In the genomic region with DNA sequence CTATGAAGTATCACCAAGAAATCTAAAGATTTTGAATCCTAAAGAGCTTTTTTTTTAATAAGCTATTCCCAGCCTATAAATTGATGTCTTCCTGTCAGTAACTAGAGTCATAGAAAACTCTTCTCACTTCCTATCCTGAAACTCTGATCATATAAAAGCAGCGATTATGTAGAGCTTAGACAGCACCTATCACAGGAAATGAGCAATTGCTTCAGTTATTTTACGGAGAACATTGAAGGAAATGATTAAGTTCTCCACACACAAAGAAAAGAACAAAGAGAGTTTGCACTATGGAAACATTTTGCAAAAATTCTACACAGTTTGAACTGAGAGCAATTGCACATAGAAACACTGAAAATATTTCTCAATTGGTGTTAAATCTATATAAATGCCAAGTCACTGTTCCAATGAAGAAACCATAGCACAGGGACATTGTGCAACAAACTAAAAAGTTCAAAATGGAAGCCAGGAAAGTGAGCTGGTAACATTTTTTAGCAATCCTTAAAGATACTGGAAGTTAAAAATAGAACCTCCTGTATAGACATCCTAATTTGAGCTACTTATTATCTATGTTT, we compare ENCODE assay signal across 18 cellular contexts.
DNase-seq lines count a peak whose midpoint lies in the region; ATAC-seq and TF ChIP-seq lines count a peak whose summit lies in the region.
"Had no signal": no experiment of that assay in that cellular context is flagged by ENCODE, and none has a peak within 500 bp of the region (broad histone marks: within the 10 kb centered on the region; RNA-seq: fewer than 3 reads in every experiment).

No MANE protein-coding gene starts in this region.

- peaks cover 27% of the 10 kb centered on the region for H3K4me1 Mint-ChIP-seq in MCF 10A (ENCODE audit: insufficient read depth, unreplicated experiment)
- H3K4me1 Mint-ChIP-seq in stimulated activated effector memory CD8-positive, alpha-beta T cell treated with anti-CD3 and anti-CD28 coated beads, Interleukin-12 subunit alpha, Interleukin-12 subunit beta, amount 100 ng/mL, for 72 hours, result peaks cover 5% of the 10 kb centered on the region

- peak overlapping the region; percentile 16 for H3K27ac Mint-ChIP-seq in MCF 10A (ENCODE audit: low read depth, unreplicated experiment)
- no peak overlapping the region for H3K27ac Mint-ChIP-seq in stimulated activated effector memory CD8-positive, alpha-beta T cell treated with anti-CD3 and anti-CD28 coated beads, Interleukin-12 subunit alpha, Interleukin-12 subunit beta, amount 100 ng/mL, for 72 hours
- H3K27ac Mint-ChIP-seq: naive thymus-derived CD4-positive, alpha-beta T cell had no signal

- H3K4me1 ChIP-seq in breast epithelium, result no peaks in the 10 kb centered on the region
- H3K4me1 ChIP-seq: body of pancreas, lower lobe of right lung, prostate gland, vagina had no signal

- TF ChIP-seq CTCF in MCF 10A (IDR thresholded peaks at IDR 0.05; ENCODE audit: unreplicated experiment), result no peak
- no peak for TF ChIP-seq CTCF in breast epithelium (IDR thresholded peaks at IDR 0.05)

- DNase-seq in MCF 10A (ENCODE audit: unreplicated experiment) (peak; percentile 9), breast epithelium (ENCODE audit: low spot score in 2 of 2) (no peak), SW 1271 (lab: John Stamatoyannopoulos, UW) (peak; percentile 7 to 65), fibroblast of gingiva (ENCODE audit: low read depth) (peak; percentile 6), GM19240 (ENCODE audit: insufficient read length, low spot score) (no peak), NCI-H82 treated with DMSO at 0.1 percent for 48 hours (lab: John Stamatoyannopoulos, UW; ENCODE audit: unreplicated experiment) (no peak)
- no peak for DNase-seq in stimulated activated effector memory CD8-positive, alpha-beta T cell treated with anti-CD3 and anti-CD28 coated beads, Interleukin-12 subunit alpha, Interleukin-12 subunit beta, amount 100 ng/mL, for 72 hours (ENCODE audit: low spot score in 2 of 2)
- no peak for DNase-seq in activated CD8-positive, alpha-beta memory T cell treated with anti-CD3 and anti-CD28 coated beads, Interleukin-2, amount 50 U/mL, for 48 hours
- DNase-seq: activated CD8-positive, alpha-beta memory T cell treated with anti-CD3 and anti-CD28 coated beads for 24 hours; activated gamma-delta T cell treated with Interleukin-2 at 50 U/mL for 16 hours; body of pancreas; lower lobe of right lung; naive thymus-derived CD4-positive, alpha-beta T cell; NK-92 treated with Interleukin-12 subunit alpha and Interleukin-12 subunit beta, amount 100 ng/mL, for 24 hours had no signal

- peaks cover 0 to 4% of the 10 kb centered on the region in 2 donors for H3K9me3 ChIP-seq in breast epithelium
- H3K9me3 ChIP-seq: body of pancreas, lower lobe of right lung, prostate gland, SJSA1, vagina had no signal

- no peak overlapping the region for H3K4me3 Mint-ChIP-seq in MCF 10A (ENCODE audit: unreplicated experiment)
- H3K4me3 Mint-ChIP-seq in stimulated activated effector memory CD8-positive, alpha-beta T cell treated with anti-CD3 and anti-CD28 coated beads, Interleukin-12 subunit alpha, Interleukin-12 subunit beta, amount 100 ng/mL, for 72 hours, result no peak overlapping the region

- no peak overlapping the region for H3K27ac ChIP-seq in breast epithelium
- H3K27ac ChIP-seq: body of pancreas, lower lobe of right lung, prostate gland, SJSA1, vagina had no signal

- no peak for TF ChIP-seq POLR2A in breast epithelium (IDR thresholded peaks at IDR 0.05)

- peaks cover 21% of the 10 kb centered on the region for H3K9me3 Mint-ChIP-seq in MCF 10A (ENCODE audit: unreplicated experiment)
- H3K9me3 Mint-ChIP-seq in stimulated activated effector memory CD8-positive, alpha-beta T cell treated with anti-CD3 and anti-CD28 coated beads, Interleukin-12 subunit alpha, Interleukin-12 subunit beta, amount 100 ng/mL, for 72 hours, result no peaks in the 10 kb centered on the region

- no peaks in the 10 kb centered on the region for H3K36me3 ChIP-seq in breast epithelium
- H3K36me3 ChIP-seq: lower lobe of right lung, prostate gland, SJSA1, vagina had no signal

- no peak overlapping the region for H3K4me3 ChIP-seq in breast epithelium
- H3K4me3 ChIP-seq: body of pancreas, GM12878, lower lobe of right lung, prostate gland, SJSA1, vagina had no signal

- no peaks in the 10 kb centered on the region for H3K27me3 ChIP-seq in breast epithelium
- H3K27me3 ChIP-seq: body of pancreas, SJSA1, vagina had no signal

- POLR2A ChIA-PET in MCF 10A (lab: Yijun Ruan, JAX), result interaction anchor here (0.6 to 0.7 kb wide), 2 partner anchors 209 to 457 kb away, joined by 3 read pairs; no protein-coding TSS in a partner anchor

- peak; percentile 64 for ATAC-seq in stimulated activated effector memory CD8-positive, alpha-beta T cell treated with anti-CD3 and anti-CD28 coated beads, Interleukin-12 subunit alpha, Interleukin-12 subunit beta, amount 100 ng/mL, for 72 hours
- ATAC-seq: body of pancreas; GM12878; lower lobe of right lung; naive thymus-derived CD4-positive, alpha-beta T cell had no signal

- CTCF ChIA-PET in MCF 10A (lab: Yijun Ruan, JAX), result interaction anchor here (0.5 kb wide), 1 partner anchor 424 kb away, joined by 3 read pairs; no protein-coding TSS in a partner anchor

- BruUV-seq in MCF 10A (replicated peaks; lab: Mats Ljungman, UMichigan), result no TSS peak

- intact Hi-C loops in MCF 10A (cut with micrococcal nuclease) (no loop called here), breast epithelium (cut with DNase I; ENCODE audit: low total_unique reads) (no loop called here)

- H3K36me3 Mint-ChIP-seq in MCF 10A (ENCODE audit: insufficient read depth, unreplicated experiment), result peaks cover 6% of the 10 kb centered on the region
- H3K36me3 Mint-ChIP-seq in stimulated activated effector memory CD8-positive, alpha-beta T cell treated with anti-CD3 and anti-CD28 coated beads, Interleukin-12 subunit alpha, Interleukin-12 subunit beta, amount 100 ng/mL, for 72 hours, result no peaks in the 10 kb centered on the region

- H3K27me3 Mint-ChIP-seq in MCF 10A (ENCODE audit: insufficient read depth, unreplicated experiment), result no peaks in the 10 kb centered on the region

Comparison
In these comparisons a context has a peak if more than half of its experiments do, and no peak if none do; other contexts are left out.
1. DNase-seq: peak in MCF 10A (single experiment), SW 1271 (2 of 2) and fibroblast of gingiva (single experiment); none in breast epithelium (0 of 2), stimulated activated effector memory CD8-positive, alpha-beta T cell treated with anti-CD3 and anti-CD28 coated beads, Interleukin-12 subunit alpha, Interleukin-12 subunit beta, amount 100 ng/mL, for 72 hours (0 of 2), GM19240 (single experiment), NCI-H82 treated with DMSO at 0.1 percent for 48 hours (single experiment) and activated CD8-positive, alpha-beta memory T cell treated with anti-CD3 and anti-CD28 coated beads, Interleukin-2, amount 50 U/mL, for 48 hours (single experiment).